20 cellular contexts compared by ENCODE assay signal in the genomic region with DNA sequence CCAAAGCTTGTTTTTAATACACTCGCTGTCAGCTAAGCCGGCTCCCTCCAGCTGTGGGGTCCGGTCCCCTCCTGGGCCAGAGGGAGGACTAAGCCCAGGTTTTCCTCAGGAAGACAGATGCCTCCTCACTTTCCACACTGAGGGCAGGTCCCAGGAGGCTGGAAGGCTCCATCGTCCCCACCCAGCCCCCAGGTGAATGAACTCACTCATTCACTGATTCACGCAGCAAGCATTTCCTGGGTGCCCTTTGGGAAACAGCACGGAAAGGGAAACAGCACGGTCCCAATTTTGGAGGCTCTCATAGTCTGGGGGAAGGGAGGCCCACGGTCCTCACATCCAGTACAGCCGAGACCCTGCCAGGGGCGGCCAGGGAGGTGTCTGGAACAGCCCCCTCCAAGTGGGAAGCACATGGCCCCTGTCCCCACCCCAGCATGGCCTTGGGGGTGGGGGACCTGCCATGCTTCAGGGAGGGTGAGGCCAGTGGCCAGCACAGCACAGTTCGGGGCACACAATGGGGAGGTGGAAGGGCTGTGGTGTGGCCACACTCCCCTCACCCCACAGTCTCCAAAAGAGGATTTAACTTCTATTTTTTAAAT. TPM values are rescaled to one million over a fixed set of nuclear protein-coding genes. Genes with fewer than 3 reads are reported as not detected.
"Had no signal": no experiment of that assay in that cellular context is flagged by ENCODE, and none has a peak within 500 bp of the region (broad histone marks: within the 10 kb centered on the region; RNA-seq: fewer than 3 reads in every experiment).

No MANE protein-coding gene starts in this region.

- H3K9me3 Mint-ChIP-seq: activated B cell treated with CpG ODN at 0.5 μM for 24 hours; activated T-helper 2 cell treated with anti-CD3 and anti-CD28 coated beads, Interferon-gamma antibody, Interleukin-2, Interleukin-4, amounts not matched to agents 10 μg/mL and 5 μg/mL and 100 μg/mL, durations not matched to agents 14 hours and 24 hours and 36 hours; endodermal cell; memory B cell; nephron; T-helper 1 cell treated with Interleukin-12 subunit alpha and Interleukin-12 subunit beta and Interleukin-4 antibody, amounts not matched to agents 30 μg/mL and 1 μg/mL, for 36 hours had no signal

- H3K4me1 Mint-ChIP-seq: activated B cell treated with CpG ODN at 0.5 μM for 24 hours; activated CD4-positive, alpha-beta T cell treated with anti-CD3 and anti-CD28 coated beads, Interleukin-2, amount 10 ng/mL, durations not matched to agents 7 days and 5 days; endodermal cell; memory B cell had no signal

- H3K9me3 ChIP-seq: adrenal gland, esophagus muscularis mucosa, left lung, prostate gland, sigmoid colon, upper lobe of left lung had no signal

- DNase-seq: activated B cell treated with CpG ODN at 0.5 μM for 24 hours; activated CD4-positive, alpha-beta T cell treated with anti-CD3 and anti-CD28 coated beads, Interleukin-2, amount 10 ng/mL, durations not matched to agents 7 days and 5 days; activated naive CD4-positive, alpha-beta T cell treated with anti-CD3 and anti-CD28 coated beads, Interleukin-2, amount 50 U/mL, for 16 hours; activated T-cell treated with anti-CD3 and anti-CD28 coated beads for 4 hours; adrenal gland; endodermal cell; left lung; sigmoid colon; stimulated activated CD4-positive, alpha-beta T cell treated with anti-CD3 and anti-CD28 coated beads, Interleukin-12 subunit alpha, Interleukin-12 subunit beta, amount 100 ng/mL, for 4 hours; stimulated activated naive CD4-positive, alpha-beta T cell had no signal

- H3K36me3 Mint-ChIP-seq: memory B cell had no signal

- H3K27ac Mint-ChIP-seq: activated B cell treated with CpG ODN at 0.5 μM for 24 hours; activated CD4-positive, alpha-beta T cell treated with anti-CD3 and anti-CD28 coated beads, Interleukin-2, amount 10 ng/mL, durations not matched to agents 7 days and 5 days; activated T-helper 2 cell treated with anti-CD3 and anti-CD28 coated beads, Interferon-gamma antibody, Interleukin-2, Interleukin-4, amounts not matched to agents 10 μg/mL and 5 μg/mL and 100 μg/mL, durations not matched to agents 14 hours and 24 hours and 36 hours; endodermal cell; memory B cell; nephron; T-helper 1 cell treated with Interleukin-12 subunit alpha and Interleukin-12 subunit beta and Interleukin-4 antibody, amounts not matched to agents 30 μg/mL and 1 μg/mL, for 36 hours had no signal

- H3K4me3 ChIP-seq: adrenal gland, esophagus muscularis mucosa, left lung, prostate gland, sigmoid colon, upper lobe of left lung had no signal

- H3K4me3 Mint-ChIP-seq: activated B cell treated with CpG ODN at 0.5 μM for 24 hours; activated CD4-positive, alpha-beta T cell treated with anti-CD3 and anti-CD28 coated beads, Interleukin-2, amount 10 ng/mL, durations not matched to agents 7 days and 5 days; endodermal cell; memory B cell; nephron; T-helper 1 cell treated with Interleukin-12 subunit alpha and Interleukin-12 subunit beta and Interleukin-4 antibody, amounts not matched to agents 30 μg/mL and 1 μg/mL, for 36 hours had no signal

- H3K27ac ChIP-seq: adrenal gland, esophagus muscularis mucosa, left lung, prostate gland, sigmoid colon, upper lobe of left lung had no signal

- H3K27me3 ChIP-seq: upper lobe of left lung had no signal

- ATAC-seq: left lung had no signal

- H3K36me3 ChIP-seq: adrenal gland, esophagus muscularis mucosa, left lung, prostate gland, sigmoid colon, upper lobe of left lung had no signal

- H3K27me3 Mint-ChIP-seq: activated CD4-positive, alpha-beta T cell treated with anti-CD3 and anti-CD28 coated beads, Interleukin-2, amount 10 ng/mL, durations not matched to agents 7 days and 5 days had no signal

- H3K4me1 ChIP-seq: adrenal gland, esophagus muscularis mucosa, left lung, prostate gland, sigmoid colon, upper lobe of left lung had no signal

RNA-seq across cellular contexts. Expression of gene TH, which starts 9.3 kb away (rescaled TPM):
- total RNA-seq: activated B cell treated with CpG ODN at 0.5 μM for 24 hours; activated CD4-positive, alpha-beta T cell treated with anti-CD3 and anti-CD28 coated beads, Interleukin-2, amount 10 ng/mL, durations not matched to agents 7 days and 5 days; activated CD8-positive, alpha-beta memory T cell treated with anti-CD3 and anti-CD28 coated beads for 36 hours; activated T-helper 2 cell treated with anti-CD3 and anti-CD28 coated beads, Interferon-gamma antibody, Interleukin-2, Interleukin-4, amounts not matched to agents 10 μg/mL and 5 μg/mL and 100 μg/mL, durations not matched to agents 14 hours and 24 hours and 36 hours; endodermal cell; fibroblast of villous mesenchyme; omental fat pad; sigmoid colon; upper lobe of left lung had no signal

RNA-seq across cellular contexts. Expression of gene INS, which starts 19.9 kb away (rescaled TPM):
- total RNA-seq: activated B cell treated with CpG ODN at 0.5 μM for 24 hours; activated CD4-positive, alpha-beta T cell treated with anti-CD3 and anti-CD28 coated beads, Interleukin-2, amount 10 ng/mL, durations not matched to agents 7 days and 5 days; activated CD8-positive, alpha-beta memory T cell treated with anti-CD3 and anti-CD28 coated beads for 36 hours; activated T-helper 2 cell treated with anti-CD3 and anti-CD28 coated beads, Interferon-gamma antibody, Interleukin-2, Interleukin-4, amounts not matched to agents 10 μg/mL and 5 μg/mL and 100 μg/mL, durations not matched to agents 14 hours and 24 hours and 36 hours; endodermal cell; esophagus muscularis mucosa; fibroblast of villous mesenchyme; left lung; omental fat pad; prostate gland; sigmoid colon had no signal

RNA-seq across cellular contexts. Expression of gene IGF2, which starts 41.7 kb away (rescaled TPM):
- total RNA-seq: activated B cell treated with CpG ODN at 0.5 μM for 24 hours had no signal
